In genomic region chr6:27893059-27893835, GRCh38 we compare ENCODE assay signal across 8 cellular contexts. TPM values are rescaled to one million over a fixed set of nuclear protein-coding genes. Genes with fewer than 3 reads are reported as not detected.
DNase-seq lines count a peak whose midpoint lies in the region; ATAC-seq and TF ChIP-seq lines count a peak whose summit lies in the region.

No MANE protein-coding gene starts in this region.

- no peaks in the 10 kb centered on the region for H3K9me3 Mint-ChIP-seq in activated naive CD4-positive, alpha-beta T cell treated with anti-CD3 and anti-CD28 coated beads, Interleukin-2, amount 10 ng/mL, durations not matched to agents 7 days and 5 days

- H3K4me1 ChIP-seq in SJSA1 (replicated peaks) (peaks cover 22% of the 10 kb centered on the region), parathyroid adenoma (no peaks in the 10 kb centered on the region), tibial nerve (peaks cover 0 to 41% (median 8%) of the 10 kb centered on the region in 4 donors)

- H3K9ac ChIP-seq in parathyroid adenoma: no peak overlapping the region

- H3K4me3 ChIP-seq in HFF-Myc (replicated peaks; ENCODE audit: low read depth, low read length): peak overlapping the region; percentile 67
- peak overlapping the region; percentile 55 for H3K4me3 ChIP-seq in SJSA1
- peak overlapping the region; percentile 80 for H3K4me3 ChIP-seq in parathyroid adenoma (ENCODE audit: low read depth, low read length)
- H3K4me3 ChIP-seq in tibial nerve: peak overlapping the region; percentile 54 to 82 (median 66)

- peak; percentile 13 to 90 for TF ChIP-seq EP300 in tibial nerve (IDR thresholded peaks at IDR 0.05)

- H3K9me3 ChIP-seq in SJSA1 (replicated peaks): no peaks in the 10 kb centered on the region
- H3K9me3 ChIP-seq in parathyroid adenoma (ENCODE audit: control insufficient read depth, low read length): no peaks in the 10 kb centered on the region
- H3K9me3 ChIP-seq in tibial nerve: no peaks in the 10 kb centered on the region

- peak; percentile 53 to 72 for TF ChIP-seq POLR2A in tibial nerve (IDR thresholded peaks at IDR 0.05)

- peak overlapping the region; percentile 84 for H2AFZ ChIP-seq in parathyroid adenoma

- 0% methylated on average over 38 to 40 of the region's 41 CpGs for WGBS in tibial nerve, 2 donors

- peak overlapping the region; percentile 91 for H3K27ac ChIP-seq in SJSA1
- peak overlapping the region; percentile 49 for H3K27ac ChIP-seq in parathyroid adenoma
- peak overlapping the region in 3 of 4 donors; percentile 65 to 94 (median 80) for H3K27ac ChIP-seq in tibial nerve

- H3K4me2 ChIP-seq in parathyroid adenoma (ENCODE audit: low read length): peak overlapping the region; percentile 77

- H3K79me2 ChIP-seq in parathyroid adenoma: no peaks in the 10 kb centered on the region

- H3K27me3 ChIP-seq in SJSA1 (replicated peaks) (no peaks in the 10 kb centered on the region), parathyroid adenoma (ENCODE audit: control insufficient read depth, insufficient read depth, low read length) (no peaks in the 10 kb centered on the region), tibial nerve (peaks cover 0 to 43% of the 10 kb centered on the region in 2 donors)

- CTCF ChIA-PET in activated naive CD4-positive, alpha-beta T cell treated with anti-CD3 and anti-CD28 coated beads, Interleukin-2, amount 10 ng/mL, durations not matched to agents 7 days and 5 days (lab: Charles Lee): interaction anchor here (0.9 to 5.3 kb wide), 7 partner anchors 25 to 462 kb away, joined by 3 to 47 read pairs (median 5); a partner anchor contains a TSS

- peak; percentile 30 for ATAC-seq in Right ventricle myocardium inferior

- no peak overlapping the region for H3K4me3 Mint-ChIP-seq in activated naive CD4-positive, alpha-beta T cell treated with anti-CD3 and anti-CD28 coated beads, Interleukin-2, amount 10 ng/mL, durations not matched to agents 7 days and 5 days

- intact Hi-C loops in Right ventricle myocardium inferior (cut with DNase I): loop anchor here (10.0 kb wide), 1 partner anchor 462 kb away; no protein-coding TSS in a partner anchor

- H3K36me3 ChIP-seq in SJSA1 (no peaks in the 10 kb centered on the region), parathyroid adenoma (ENCODE audit: control insufficient read depth, insufficient read depth, low read length) (no peaks in the 10 kb centered on the region), tibial nerve (no peaks in the 10 kb centered on the region)

- TF ChIP-seq CTCF in HFF-Myc (IDR thresholded peaks at IDR 0.05; ENCODE audit: low read depth, low read length, missing control alignments) (no peak), parathyroid adenoma (IDR thresholded peaks at IDR 0.05) (no peak), tibial nerve (IDR thresholded peaks at IDR 0.05) (no peak)

- H3K27me3 Mint-ChIP-seq in activated naive CD4-positive, alpha-beta T cell treated with anti-CD3 and anti-CD28 coated beads, Interleukin-2, amount 10 ng/mL, durations not matched to agents 7 days and 5 days: no peaks in the 10 kb centered on the region

- DNase-seq in GM04503 (ENCODE audit: low read depth): peak; percentile 94
- peak; percentile 97 for DNase-seq in HFF-Myc (ENCODE audit: extremely low read depth, low read depth)
- peak; percentile 98 for DNase-seq in NAMALWA (ENCODE audit: low spot score)
- peak; percentile 93 to 95 for DNase-seq in SJSA1 (ENCODE audit: low read depth in 1 of 2, low spot score in 2 of 2)
- DNase-seq in activated naive CD4-positive, alpha-beta T cell treated with anti-CD3 and anti-CD28 coated beads, Interleukin-2, amount 10 ng/mL, durations not matched to agents 7 days and 5 days: peak; percentile 96
- DNase-seq in Right ventricle myocardium inferior (ENCODE audit: missing footprints): peak; percentile 89
- peak; percentile 41 to 42 for DNase-seq in tibial nerve (ENCODE audit: low spot score in 2 of 2)

- H3K36me3 Mint-ChIP-seq in activated naive CD4-positive, alpha-beta T cell treated with anti-CD3 and anti-CD28 coated beads, Interleukin-2, amount 10 ng/mL, durations not matched to agents 7 days and 5 days: peaks cover 8% of the 10 kb centered on the region

- no peak overlapping the region for H3K27ac Mint-ChIP-seq in activated naive CD4-positive, alpha-beta T cell treated with anti-CD3 and anti-CD28 coated beads, Interleukin-2, amount 10 ng/mL, durations not matched to agents 7 days and 5 days

- H3K4me1 Mint-ChIP-seq in activated naive CD4-positive, alpha-beta T cell treated with anti-CD3 and anti-CD28 coated beads, Interleukin-2, amount 10 ng/mL, durations not matched to agents 7 days and 5 days: peaks cover 50% of the 10 kb centered on the region

RNA-seq across cellular contexts. Expression of gene OR2B2, which starts 18.9 kb away (rescaled TPM):
- total RNA-seq in SJSA1 (2014; rRNA removed; shearing (Covaris generic)): not detected in 2 replicates
- not detected for total RNA-seq in Right ventricle myocardium inferior
- total RNA-seq in tibial nerve: not detected

Comparison
In these comparisons a context has a peak if more than half of its experiments do, and no peak if none do; other contexts are left out.
1. Peak in every context shown above with its lines: DNase-seq, ATAC-seq, H3K4me3 ChIP-seq and H3K27ac ChIP-seq.
2. DNase-seq: peak in every context shown above with its lines; median percentile 98 in NAMALWA; 97 in HFF-Myc; 96 in activated naive CD4-positive, alpha-beta T cell treated with anti-CD3 and anti-CD28 coated beads, Interleukin-2, amount 10 ng/mL, durations not matched to agents 7 days and 5 days; 94 in GM04503; 94 in SJSA1; 89 in Right ventricle myocardium inferior; 42 in tibial nerve.